ENCODE assay signal across 12 cellular contexts in the genomic region with DNA sequence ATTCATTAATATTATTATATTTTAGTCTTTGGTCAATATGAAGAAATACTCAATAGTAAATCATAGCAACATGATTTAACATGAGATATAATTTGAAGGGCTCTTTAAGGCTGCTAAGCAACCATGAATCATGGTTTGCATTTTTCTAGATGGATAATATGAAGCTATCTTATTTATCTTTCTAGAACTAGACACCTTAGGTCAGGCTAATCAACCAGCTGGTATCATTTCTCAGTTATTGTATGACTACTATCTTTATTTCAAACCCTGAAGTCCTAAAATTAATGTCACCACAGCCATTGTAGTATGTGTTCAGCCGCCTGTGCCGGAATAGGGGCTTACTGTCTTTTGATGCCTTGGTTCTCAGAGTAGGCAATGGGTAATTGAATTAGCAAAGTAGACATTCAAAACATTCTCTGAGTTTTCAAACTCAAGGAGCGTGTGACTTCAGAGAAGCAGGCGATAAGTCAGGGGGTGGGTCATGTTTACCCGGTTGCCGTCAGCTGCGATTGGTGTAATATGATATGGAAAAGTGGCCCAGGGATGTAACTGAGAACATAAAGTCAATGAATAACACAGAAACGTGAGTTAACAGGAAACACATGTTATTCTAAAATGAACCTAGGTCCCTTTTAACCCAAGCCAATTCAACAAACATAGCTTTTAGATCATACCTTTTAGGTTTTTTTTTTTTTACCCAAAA.
DNase-seq lines count a peak whose midpoint lies in the region; ATAC-seq, FAIRE-seq and TF ChIP-seq lines count a peak whose summit lies in the region.
"Had no signal": no experiment of that assay in that cellular context is flagged by ENCODE, and none has a peak within 500 bp of the region (broad histone marks: within the 10 kb centered on the region; RNA-seq: fewer than 3 reads in every experiment).

No MANE protein-coding gene starts in this region.

- intact Hi-C loops in aorta (cut with DNase I): loop anchor here in 1 of 2 donors (10.0 kb wide), 1 partner anchor 63 kb away; no protein-coding TSS in a partner anchor
- intact Hi-C loops in natural killer cell (cut with micrococcal nuclease): no loop called here

- no peak overlapping the region for H3K4me3 Mint-ChIP-seq in natural killer cell

- 13 to 41% (median 25%) methylated on average over 8 of the region's 8 CpGs for WGBS in small intestine, 3 donors
- 60 to 70% methylated on average over 8 of the region's 8 CpGs for WGBS in aorta, 2 donors

- DNase-seq in NCI-H1417 (lab: John Stamatoyannopoulos, UW) (peak; percentile 19 to 58 (median 26)), NCI-H1417 treated with DMSO at 0.1 percent for 48 hours (lab: John Stamatoyannopoulos, UW) (no peak), NCI-H526 (lab: John Stamatoyannopoulos, UW) (peak; percentile 8 to 39), fibroblast of mammary gland (ENCODE audit: low read depth) (peak; percentile 38), small intestine (peak; percentile 28), SKM-1 treated with dmso at 0.1 percent for 144 hours (lab: John Stamatoyannopoulos, UW; ENCODE audit: unreplicated experiment) (no peak), aorta (no peak), natural killer cell (no peak)
- DNase-seq: activated effector memory CD4-positive, alpha-beta T cell treated with Interleukin-2 at 50 U/mL for 16 hours; Peyer's patch had no signal

- no peak overlapping the region for H3K27ac Mint-ChIP-seq in natural killer cell

- H3K9me3 Mint-ChIP-seq in natural killer cell: no peaks in the 10 kb centered on the region

- H3K27me3 ChIP-seq in small intestine (ENCODE audit: control insufficient read depth in 2 of 2, insufficient read depth in 2 of 2, low read length in 2 of 2) (no peaks in the 10 kb centered on the region), aorta (ENCODE audit: control insufficient read depth in 1 of 2, insufficient read depth in 2 of 2, low read length in 1 of 2) (no peaks in the 10 kb centered on the region)
- H3K27me3 ChIP-seq: Peyer's patch had no signal

- H3K27ac ChIP-seq in small intestine (ENCODE audit: low read depth in 1 of 2, low read length in 1 of 2) (no peak overlapping the region), aorta (ENCODE audit: low read depth in 1 of 2, low read length in 2 of 2) (no peak overlapping the region)
- H3K27ac ChIP-seq: A549, KMS-11, Peyer's patch had no signal

- H3K4me3 ChIP-seq in fibroblast of mammary gland (ENCODE audit: control insufficient read depth, low read depth, low read length) (no peak overlapping the region), small intestine (ENCODE audit: low read depth in 1 of 2, low read length in 2 of 2) (no peak overlapping the region), aorta (ENCODE audit: low read length in 2 of 2) (no peak overlapping the region)
- H3K4me3 ChIP-seq: A549, Peyer's patch had no signal

- no peaks in the 10 kb centered on the region for H3K9me3 ChIP-seq in small intestine (ENCODE audit: control insufficient read depth, low read depth)
- no peaks in the 10 kb centered on the region for H3K9me3 ChIP-seq in aorta (ENCODE audit: control insufficient read depth, low read length)
- H3K9me3 ChIP-seq: A549, Peyer's patch had no signal

- no peak for FAIRE-seq in small intestine (lab: Jason Lieb, UNC)
- FAIRE-seq: A549 had no signal

- H3K36me3 Mint-ChIP-seq in natural killer cell: no peaks in the 10 kb centered on the region

- H3K36me3 ChIP-seq in small intestine (ENCODE audit: control insufficient read depth in 2 of 2, insufficient read depth in 2 of 2, low read length in 2 of 2) (no peaks in the 10 kb centered on the region), aorta (ENCODE audit: control insufficient read depth in 1 of 2, insufficient read depth in 2 of 2, low read length in 1 of 2) (no peaks in the 10 kb centered on the region)
- H3K36me3 ChIP-seq: Peyer's patch had no signal

- H3K4me1 Mint-ChIP-seq in natural killer cell: no peaks in the 10 kb centered on the region

- no peak for ATAC-seq in aorta (ENCODE audit: low FRiP score)
- ATAC-seq in natural killer cell: no peak
- ATAC-seq: A549 had no signal

- H3K4me1 ChIP-seq in small intestine (ENCODE audit: control insufficient read depth in 2 of 2, insufficient read depth in 1 of 2, low read depth in 1 of 2, low read length in 1 of 2) (peaks cover 0 to 6% of the 10 kb centered on the region in 2 donors), aorta (ENCODE audit: control insufficient read depth in 1 of 2, insufficient read depth in 2 of 2, low read length in 2 of 2) (peaks cover 0 to 5% of the 10 kb centered on the region in 2 donors)
- H3K4me1 ChIP-seq: A549, Peyer's patch had no signal

- H3K27me3 Mint-ChIP-seq in natural killer cell (ENCODE audit: low read depth in 2 of 2): peaks cover 9 to 14% of the 10 kb centered on the region in 2 donors

- TF ChIP-seq CTCF in fibroblast of mammary gland (conservative IDR thresholded peaks at IDR 0.05; ENCODE audit: control insufficient read depth, insufficient read depth, low read depth, low read length) (no peak), natural killer cell (IDR thresholded peaks at IDR 0.05) (no peak)

Comparison
In these comparisons a context has a peak if more than half of its experiments do, and no peak if none do; other contexts are left out.
1. DNase-seq: peak in NCI-H1417 (3 of 3), NCI-H526 (2 of 2), fibroblast of mammary gland (single experiment) and small intestine (single experiment); none in NCI-H1417 treated with DMSO at 0.1 percent for 48 hours (single experiment), SKM-1 treated with dmso at 0.1 percent for 144 hours (single experiment), aorta (0 of 2) and natural killer cell (single experiment).